Comparison of ENCODE assay signal across 10 cellular contexts in genomic region chr9:123326662-123327093, GRCh38. TPM values are rescaled to one million over a fixed set of nuclear protein-coding genes. Genes with fewer than 3 reads are reported as not detected.
A peak's percentile ranks its signal among the peaks of the same experiment; 100 is the strongest.
DNase-seq lines count a peak whose midpoint lies in the region; ATAC-seq and TF ChIP-seq lines count a peak whose summit lies in the region.
"Had no signal": no experiment of that assay in that cellular context is flagged by ENCODE, and none has a peak within 500 bp of the region (broad histone marks: within the 10 kb centered on the region; RNA-seq: fewer than 3 reads in every experiment).

No MANE protein-coding gene starts in this region.

- H3K4me3 ChIP-seq in CD8-positive, alpha-beta memory T cell (ENCODE audit: low read length): no peak overlapping the region
- H3K4me3 ChIP-seq in mesenchymal stem cell (ENCODE audit: insufficient read depth in 1 of 2, low read depth in 1 of 2, low read length in 2 of 2) (peak overlapping the region in 1 of 2 experiments; percentile 33), tibial nerve (peak overlapping the region in 1 of 4 donors; percentile 31), sigmoid colon (peak overlapping the region in 2 of 4 donors; percentile 10 to 21)
- H3K4me3 ChIP-seq: body of pancreas had no signal

- no peak overlapping the region for H2AFZ ChIP-seq in mesenchymal stem cell (ENCODE audit: low read depth, low read length)

- no peak overlapping the region for H2BK15ac ChIP-seq in mesenchymal stem cell (ENCODE audit: low read depth, poor library complexity, severe bottlenecking)

- no peaks in the 10 kb centered on the region for H3K9me3 ChIP-seq in CD8-positive, alpha-beta memory T cell (ENCODE audit: low read length)
- H3K9me3 ChIP-seq in mesenchymal stem cell (ENCODE audit: control insufficient read depth, low read length) (no peaks in the 10 kb centered on the region), tibial nerve (no peaks in the 10 kb centered on the region), sigmoid colon (no peaks in the 10 kb centered on the region)
- H3K9me3 ChIP-seq: body of pancreas had no signal

- peaks cover 7 to 8% of the 10 kb centered on the region in 2 donors for H3K27me3 Mint-ChIP-seq in CD8-positive, alpha-beta memory T cell

- no peak overlapping the region for H2BK12ac ChIP-seq in mesenchymal stem cell (ENCODE audit: low read length in 2 of 2)

- no peak overlapping the region for H4K91ac ChIP-seq in mesenchymal stem cell (ENCODE audit: low read length)

- intact Hi-C loops in sigmoid colon (cut with DNase I): no loop called here

- no peak for TF ChIP-seq CTCF in tibial nerve (IDR thresholded peaks at IDR 0.05)
- TF ChIP-seq CTCF in sigmoid colon (IDR thresholded peaks at IDR 0.05): no peak

- H3K4me1 Mint-ChIP-seq in CD8-positive, alpha-beta memory T cell: peaks cover 18 to 46% (median 21%) of the 10 kb centered on the region in 3 donors

- peak overlapping the region; percentile 4 for H3K9ac ChIP-seq in mesenchymal stem cell (ENCODE audit: low read length)

- no peaks in the 10 kb centered on the region for H3K79me1 ChIP-seq in mesenchymal stem cell (replicated peaks; ENCODE audit: low read length, poor library complexity, severe bottlenecking)

- peak overlapping the region; percentile 17 for H3K27ac ChIP-seq in CD8-positive, alpha-beta memory T cell (ENCODE audit: low read depth, low read length)
- no peak overlapping the region for H3K27ac ChIP-seq in mesenchymal stem cell (ENCODE audit: low read length, poor library complexity, severe bottlenecking)
- H3K27ac ChIP-seq in tibial nerve: peak overlapping the region in 1 of 4 donors; percentile 7
- H3K27ac ChIP-seq in sigmoid colon: no peak overlapping the region

- peaks cover 26% of the 10 kb centered on the region for H3K4me1 ChIP-seq in CD8-positive, alpha-beta memory T cell (ENCODE audit: insufficient read depth, low read length)
- peaks cover 5% of the 10 kb centered on the region for H3K4me1 ChIP-seq in mesenchymal stem cell (ENCODE audit: control insufficient read depth, insufficient read depth, low read depth, low read length)
- no peaks in the 10 kb centered on the region for H3K4me1 ChIP-seq in tibial nerve
- peaks cover 0 to 13% (median 8%) of the 10 kb centered on the region in 4 donors for H3K4me1 ChIP-seq in sigmoid colon

- no peak for TF ChIP-seq POLR2A in tibial nerve (IDR thresholded peaks at IDR 0.05)
- no peak for TF ChIP-seq POLR2A in sigmoid colon (IDR thresholded peaks at IDR 0.05)

- no peak overlapping the region for H3K14ac ChIP-seq in mesenchymal stem cell (ENCODE audit: low read length in 2 of 2)

- H2AK5ac ChIP-seq in mesenchymal stem cell (ENCODE audit: low read length, severe bottlenecking): no peak overlapping the region

- no peak overlapping the region for H3K4ac ChIP-seq in mesenchymal stem cell (ENCODE audit: low read depth in 1 of 2, low read length in 2 of 2)

- no peak overlapping the region for H3K23ac ChIP-seq in mesenchymal stem cell (ENCODE audit: low read length in 2 of 2)

- CTCF ChIA-PET in CD8-positive, alpha-beta memory T cell (lab: Charles Lee): interaction anchor here (0.6 to 1.9 kb wide), 2 partner anchors 10 to 23 kb away, joined by 3 to 6 read pairs; no protein-coding TSS in a partner anchor

- H3K36me3 Mint-ChIP-seq in CD8-positive, alpha-beta memory T cell: no peaks in the 10 kb centered on the region

- no peak overlapping the region for H3K18ac ChIP-seq in mesenchymal stem cell (ENCODE audit: low read depth in 1 of 2, low read length in 2 of 2)

- no peak overlapping the region for H2BK120ac ChIP-seq in mesenchymal stem cell (ENCODE audit: low read depth, low read length)

- no peaks in the 10 kb centered on the region for H3K9me3 Mint-ChIP-seq in CD8-positive, alpha-beta memory T cell

- 86% methylated on average over 5 of the region's 5 CpGs for WGBS in mesenchymal stem cell
- WGBS in tibial nerve, 2 donors: 45 to 57% methylated on average over 5 of the region's 5 CpGs
- 65 to 86% methylated on average over 5 of the region's 5 CpGs for WGBS in sigmoid colon, 2 donors

- ATAC-seq in GM21619 (IDR thresholded peaks at IDR 0.05; ENCODE audit: unreplicated experiment): peak; percentile 34

- H3K4me2 ChIP-seq in mesenchymal stem cell (ENCODE audit: low read length, poor library complexity, severe bottlenecking): no peak overlapping the region

- no peak overlapping the region for H2BK5ac ChIP-seq in mesenchymal stem cell (ENCODE audit: low read depth, low read length, poor library complexity, severe bottlenecking)

- H3K36me3 ChIP-seq in CD8-positive, alpha-beta memory T cell (ENCODE audit: insufficient read depth, low read length): no peaks in the 10 kb centered on the region
- H3K36me3 ChIP-seq in mesenchymal stem cell (ENCODE audit: control insufficient read depth in 1 of 2, insufficient read depth in 2 of 2, low read depth in 1 of 2, low read length in 2 of 2): no peaks in the 10 kb centered on the region
- H3K36me3 ChIP-seq in tibial nerve: no peaks in the 10 kb centered on the region
- no peaks in the 10 kb centered on the region for H3K36me3 ChIP-seq in sigmoid colon

- H3K27ac Mint-ChIP-seq in CD8-positive, alpha-beta memory T cell: no peak overlapping the region

- no peak overlapping the region for H4K8ac ChIP-seq in mesenchymal stem cell (ENCODE audit: low read length)

- DNase-seq in CD8-positive, alpha-beta memory T cell: no peak
- DNase-seq in NOMO-1 treated with dmso at 0.1 percent for 144 hours (lab: John Stamatoyannopoulos, UW; ENCODE audit: unreplicated experiment): peak; percentile 65
- no peak for DNase-seq in mesenchymal stem cell
- DNase-seq in tibial nerve (ENCODE audit: low spot score in 2 of 2): no peak
- no peak for DNase-seq in activated gamma-delta T cell treated with Interleukin-2 at 50 U/mL for 16 hours
- DNase-seq in DMS79 (lab: John Stamatoyannopoulos, UW): no peak
- no peak for DNase-seq in sigmoid colon

- POLR2A ChIA-PET in CD8-positive, alpha-beta memory T cell (lab: Charles Lee): no interaction called here

- H3K4me3 Mint-ChIP-seq in CD8-positive, alpha-beta memory T cell: no peak overlapping the region

- TF ChIP-seq EP300 in tibial nerve (IDR thresholded peaks at IDR 0.05) (no peak), sigmoid colon (IDR thresholded peaks at IDR 0.05) (no peak)

- H3K27me3 ChIP-seq in CD8-positive, alpha-beta memory T cell (ENCODE audit: insufficient read depth, low read length, poor library complexity, severe bottlenecking): no peaks in the 10 kb centered on the region
- H3K27me3 ChIP-seq in mesenchymal stem cell (ENCODE audit: control insufficient read depth in 1 of 2, insufficient read depth in 1 of 2, low read length in 2 of 2) (peaks cover 3 to 35% of the 10 kb centered on the region in 2 experiments), tibial nerve (no peaks in the 10 kb centered on the region), sigmoid colon (no peaks in the 10 kb centered on the region)
- H3K27me3 ChIP-seq: body of pancreas had no signal

RNA-seq across cellular contexts. Expression of gene CRB2, which starts 29.3 kb away (rescaled TPM):
- total RNA-seq in CD8-positive, alpha-beta memory T cell: not detected
- polyA plus RNA-seq in CD8-positive, alpha-beta memory T cell: 0.05 TPM
- 0.11 TPM for polyA plus RNA-seq in mesenchymal stem cell (2013, experiment 1 of 2)
- polyA plus RNA-seq in mesenchymal stem cell (2013, experiment 2 of 2): 0.10 TPM
- total RNA-seq in tibial nerve (under 1 TPM in 2 of 4 donors, not detected in 2; under 0.01 to 0.44 TPM), sigmoid colon (under 1 TPM in 2 of 4 donors, not detected in 2; 0.14 to 0.33 TPM)
- under 1 TPM in 2 of 3 donors, not detected in 1; 0.46 to 0.79 TPM for polyA plus RNA-seq in sigmoid colon
- total RNA-seq: RPMI7951 had no signal

RNA-seq across cellular contexts. Expression of gene STRBP, which starts 58.3 kb away (rescaled TPM):
- 10 to 100 TPM; 31.4 to 32.3 TPM for total RNA-seq in CD8-positive, alpha-beta memory T cell
- polyA plus RNA-seq in CD8-positive, alpha-beta memory T cell: 22.2 TPM
- 4.3 TPM for polyA plus RNA-seq in mesenchymal stem cell (2013, experiment 1 of 2)
- polyA plus RNA-seq in mesenchymal stem cell (2013, experiment 2 of 2): 3.1 TPM
- 10 to 100 TPM in 1 of 4 donors, 1 to 10 TPM in 3; 3.5 to 20.4 (median 4.9) TPM for total RNA-seq in tibial nerve
- total RNA-seq in sigmoid colon: 10 to 100 TPM; 13.3 to 18.2 (median 16.1) TPM
- polyA plus RNA-seq in sigmoid colon: 10 to 100 TPM; 18.0 to 32.2 (median 29.4) TPM
